1 cellular context compared by ENCODE assay signal in genomic region chr2:64404002-64404731, GRCh38.
TF ChIP-seq lines count a peak whose summit lies in the region.

No MANE protein-coding gene starts in this region.

TF ChIP-seq in HepG2, 621 proteins besides CTCF, POLR2A, EP300 and RAD21 (continued from another document and continues in another):
- TF ChIP-seq, protein P1, sequence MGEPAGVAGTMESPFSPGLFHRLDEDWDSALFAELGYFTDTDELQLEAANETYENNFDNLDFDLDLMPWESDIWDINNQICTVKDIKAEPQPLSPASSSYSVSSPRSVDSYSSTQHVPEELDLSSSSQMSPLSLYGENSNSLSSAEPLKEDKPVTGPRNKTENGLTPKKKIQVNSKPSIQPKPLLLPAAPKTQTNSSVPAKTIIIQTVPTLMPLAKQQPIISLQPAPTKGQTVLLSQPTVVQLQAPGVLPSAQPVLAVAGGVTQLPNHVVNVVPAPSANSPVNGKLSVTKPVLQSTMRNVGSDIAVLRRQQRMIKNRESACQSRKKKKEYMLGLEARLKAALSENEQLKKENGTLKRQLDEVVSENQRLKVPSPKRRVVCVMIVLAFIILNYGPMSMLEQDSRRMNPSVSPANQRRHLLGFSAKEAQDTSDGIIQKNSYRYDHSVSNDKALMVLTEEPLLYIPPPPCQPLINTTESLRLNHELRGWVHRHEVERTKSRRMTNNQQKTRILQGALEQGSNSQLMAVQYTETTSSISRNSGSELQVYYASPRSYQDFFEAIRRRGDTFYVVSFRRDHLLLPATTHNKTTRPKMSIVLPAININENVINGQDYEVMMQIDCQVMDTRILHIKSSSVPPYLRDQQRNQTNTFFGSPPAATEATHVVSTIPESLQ (CRISPR knock-in tag; conservative IDR thresholded peaks at IDR 0.05): no peak
- TF ChIP-seq RXRB (CRISPR knock-in tag; IDR thresholded peaks at IDR 0.05; ENCODE audit: borderline replicate concordance) (peak; percentile 70; the same call in 1 of the 2 replicates), ZBTB10 (CRISPR knock-in tag; IDR thresholded peaks at IDR 0.05; ENCODE audit: borderline replicate concordance) (no peak), ZNF180 (CRISPR knock-in tag; IDR thresholded peaks at IDR 0.05; ENCODE audit: borderline replicate concordance, low read depth) (no peak), ZMAT3 (CRISPR knock-in tag; conservative IDR thresholded peaks at IDR 0.05) (0 out of 2 replicates have a peak, but pooled peaks have one; percentile 43), PPARG (CRISPR knock-in tag; conservative IDR thresholded peaks at IDR 0.05) (peak; percentile 52), GABPB1 (CRISPR knock-in tag; IDR thresholded peaks at IDR 0.05) (peak; percentile 58), YY1 (IDR thresholded peaks at IDR 0.05; ENCODE audit: insufficient read depth, insufficient replicate concordance, low read depth, low read length) (peak; percentile 12), KLF12 (CRISPR knock-in tag; IDR thresholded peaks at IDR 0.05; ENCODE audit: borderline replicate concordance) (no peak), ZNF329 (CRISPR knock-in tag; IDR thresholded peaks at IDR 0.05; ENCODE audit: low read depth) (no peak), SOX6 (IDR thresholded peaks at IDR 0.05) (no peak), SOX6 (CRISPR knock-in tag; IDR thresholded peaks at IDR 0.05) (peak; percentile 89), ZNF333 (CRISPR knock-in tag; IDR thresholded peaks at IDR 0.05; ENCODE audit: borderline replicate concordance) (no peak), ETV5 (CRISPR knock-in tag; IDR thresholded peaks at IDR 0.05; ENCODE audit: borderline replicate concordance) (peak; percentile 84), PHF8 (CRISPR knock-in tag; IDR thresholded peaks at IDR 0.05) (0 out of 2 replicates have a peak, but pooled peaks have one; percentile 22), ZC3H4 (CRISPR knock-in tag; IDR thresholded peaks at IDR 0.05; ENCODE audit: borderline replicate concordance) (no peak), ELF1 (CRISPR knock-in tag; IDR thresholded peaks at IDR 0.05) (peak; percentile 36; the same call in 1 of the 2 replicates), ZNF331 (CRISPR knock-in tag; IDR thresholded peaks at IDR 0.05) (peak; percentile 3; the same call in 1 of the 2 replicates), PHF20 (CRISPR knock-in tag; IDR thresholded peaks at IDR 0.05) (peak; percentile 37; the same call in 1 of the 2 replicates), ZNF383 (CRISPR knock-in tag; IDR thresholded peaks at IDR 0.05; ENCODE audit: borderline replicate concordance) (no peak), NR2F1 (CRISPR knock-in tag; IDR thresholded peaks at IDR 0.05) (peak; percentile 62 to 64; a peak in 3 of 4 replicates), NFIB (CRISPR knock-in tag; IDR thresholded peaks at IDR 0.05; ENCODE audit: borderline replicate concordance) (no peak), U2AF1 (optimal IDR thresholded peaks at IDR 0.05; ENCODE audit: low read depth, low read length) (no peak), ZNF703 (CRISPR knock-in tag; IDR thresholded peaks at IDR 0.05; ENCODE audit: borderline replicate concordance) (no peak), ZNF550 (CRISPR knock-in tag; IDR thresholded peaks at IDR 0.05; ENCODE audit: borderline replicate concordance) (no peak), FOXP1 (IDR thresholded peaks at IDR 0.05) (no peak), FOXP1 (CRISPR knock-in tag; IDR thresholded peaks at IDR 0.05) (peak; percentile 48), GATA4 (IDR thresholded peaks at IDR 0.05; ENCODE audit: borderline replicate concordance, low read depth) (no peak), FOXA3 (CRISPR knock-in tag; IDR thresholded peaks at IDR 0.05) (0 out of 2 replicates have a peak, but pooled peaks have one; percentile 16), IKZF1 (IDR thresholded peaks at IDR 0.05) (no peak), SALL1 (CRISPR knock-in tag; IDR thresholded peaks at IDR 0.05) (peak; percentile 80), CCAR2 (optimal IDR thresholded peaks at IDR 0.05; ENCODE audit: low read depth, low read length) (no peak)
- TF ChIP-seq, protein P2, sequence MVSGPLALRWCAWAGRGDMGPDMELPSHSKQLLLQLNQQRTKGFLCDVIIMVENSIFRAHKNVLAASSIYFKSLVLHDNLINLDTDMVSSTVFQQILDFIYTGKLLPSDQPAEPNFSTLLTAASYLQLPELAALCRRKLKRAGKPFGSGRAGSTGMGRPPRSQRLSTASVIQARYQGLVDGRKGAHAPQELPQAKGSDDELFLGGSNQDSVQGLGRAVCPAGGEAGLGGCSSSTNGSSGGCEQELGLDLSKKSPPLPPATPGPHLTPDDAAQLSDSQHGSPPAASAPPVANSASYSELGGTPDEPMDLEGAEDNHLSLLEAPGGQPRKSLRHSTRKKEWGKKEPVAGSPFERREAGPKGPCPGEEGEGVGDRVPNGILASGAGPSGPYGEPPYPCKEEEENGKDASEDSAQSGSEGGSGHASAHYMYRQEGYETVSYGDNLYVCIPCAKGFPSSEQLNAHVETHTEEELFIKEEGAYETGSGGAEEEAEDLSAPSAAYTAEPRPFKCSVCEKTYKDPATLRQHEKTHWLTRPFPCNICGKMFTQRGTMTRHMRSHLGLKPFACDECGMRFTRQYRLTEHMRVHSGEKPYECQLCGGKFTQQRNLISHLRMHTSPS (CRISPR knock-in tag; IDR thresholded peaks at IDR 0.05; ENCODE audit: low read depth): peak; percentile 34
- TF ChIP-seq, protein P3, sequence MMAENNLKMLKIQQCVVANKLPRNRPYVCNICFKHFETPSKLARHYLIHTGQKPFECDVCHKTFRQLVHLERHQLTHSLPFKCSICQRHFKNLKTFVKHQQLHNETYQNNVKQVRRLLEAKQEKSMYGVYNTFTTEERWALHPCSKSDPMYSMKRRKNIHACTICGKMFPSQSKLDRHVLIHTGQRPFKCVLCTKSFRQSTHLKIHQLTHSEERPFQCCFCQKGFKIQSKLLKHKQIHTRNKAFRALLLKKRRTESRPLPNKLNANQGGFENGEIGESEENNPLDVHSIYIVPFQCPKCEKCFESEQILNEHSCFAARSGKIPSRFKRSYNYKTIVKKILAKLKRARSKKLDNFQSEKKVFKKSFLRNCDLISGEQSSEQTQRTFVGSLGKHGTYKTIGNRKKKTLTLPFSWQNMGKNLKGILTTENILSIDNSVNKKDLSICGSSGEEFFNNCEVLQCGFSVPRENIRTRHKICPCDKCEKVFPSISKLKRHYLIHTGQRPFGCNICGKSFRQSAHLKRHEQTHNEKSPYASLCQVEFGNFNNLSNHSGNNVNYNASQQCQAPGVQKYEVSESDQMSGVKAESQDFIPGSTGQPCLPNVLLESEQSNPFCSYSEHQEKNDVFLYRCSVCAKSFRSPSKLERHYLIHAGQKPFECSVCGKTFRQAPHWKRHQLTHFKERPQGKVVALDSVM (CRISPR knock-in tag; IDR thresholded peaks at IDR 0.05): no peak
- TF ChIP-seq, protein P4, sequence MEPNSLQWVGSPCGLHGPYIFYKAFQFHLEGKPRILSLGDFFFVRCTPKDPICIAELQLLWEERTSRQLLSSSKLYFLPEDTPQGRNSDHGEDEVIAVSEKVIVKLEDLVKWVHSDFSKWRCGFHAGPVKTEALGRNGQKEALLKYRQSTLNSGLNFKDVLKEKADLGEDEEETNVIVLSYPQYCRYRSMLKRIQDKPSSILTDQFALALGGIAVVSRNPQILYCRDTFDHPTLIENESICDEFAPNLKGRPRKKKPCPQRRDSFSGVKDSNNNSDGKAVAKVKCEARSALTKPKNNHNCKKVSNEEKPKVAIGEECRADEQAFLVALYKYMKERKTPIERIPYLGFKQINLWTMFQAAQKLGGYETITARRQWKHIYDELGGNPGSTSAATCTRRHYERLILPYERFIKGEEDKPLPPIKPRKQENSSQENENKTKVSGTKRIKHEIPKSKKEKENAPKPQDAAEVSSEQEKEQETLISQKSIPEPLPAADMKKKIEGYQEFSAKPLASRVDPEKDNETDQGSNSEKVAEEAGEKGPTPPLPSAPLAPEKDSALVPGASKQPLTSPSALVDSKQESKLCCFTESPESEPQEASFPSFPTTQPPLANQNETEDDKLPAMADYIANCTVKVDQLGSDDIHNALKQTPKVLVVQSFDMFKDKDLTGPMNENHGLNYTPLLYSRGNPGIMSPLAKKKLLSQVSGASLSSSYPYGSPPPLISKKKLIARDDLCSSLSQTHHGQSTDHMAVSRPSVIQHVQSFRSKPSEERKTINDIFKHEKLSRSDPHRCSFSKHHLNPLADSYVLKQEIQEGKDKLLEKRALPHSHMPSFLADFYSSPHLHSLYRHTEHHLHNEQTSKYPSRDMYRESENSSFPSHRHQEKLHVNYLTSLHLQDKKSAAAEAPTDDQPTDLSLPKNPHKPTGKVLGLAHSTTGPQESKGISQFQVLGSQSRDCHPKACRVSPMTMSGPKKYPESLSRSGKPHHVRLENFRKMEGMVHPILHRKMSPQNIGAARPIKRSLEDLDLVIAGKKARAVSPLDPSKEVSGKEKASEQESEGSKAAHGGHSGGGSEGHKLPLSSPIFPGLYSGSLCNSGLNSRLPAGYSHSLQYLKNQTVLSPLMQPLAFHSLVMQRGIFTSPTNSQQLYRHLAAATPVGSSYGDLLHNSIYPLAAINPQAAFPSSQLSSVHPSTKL (CRISPR knock-in tag; IDR thresholded peaks at IDR 0.05): peak; percentile 53
- TF ChIP-seq, protein P5, sequence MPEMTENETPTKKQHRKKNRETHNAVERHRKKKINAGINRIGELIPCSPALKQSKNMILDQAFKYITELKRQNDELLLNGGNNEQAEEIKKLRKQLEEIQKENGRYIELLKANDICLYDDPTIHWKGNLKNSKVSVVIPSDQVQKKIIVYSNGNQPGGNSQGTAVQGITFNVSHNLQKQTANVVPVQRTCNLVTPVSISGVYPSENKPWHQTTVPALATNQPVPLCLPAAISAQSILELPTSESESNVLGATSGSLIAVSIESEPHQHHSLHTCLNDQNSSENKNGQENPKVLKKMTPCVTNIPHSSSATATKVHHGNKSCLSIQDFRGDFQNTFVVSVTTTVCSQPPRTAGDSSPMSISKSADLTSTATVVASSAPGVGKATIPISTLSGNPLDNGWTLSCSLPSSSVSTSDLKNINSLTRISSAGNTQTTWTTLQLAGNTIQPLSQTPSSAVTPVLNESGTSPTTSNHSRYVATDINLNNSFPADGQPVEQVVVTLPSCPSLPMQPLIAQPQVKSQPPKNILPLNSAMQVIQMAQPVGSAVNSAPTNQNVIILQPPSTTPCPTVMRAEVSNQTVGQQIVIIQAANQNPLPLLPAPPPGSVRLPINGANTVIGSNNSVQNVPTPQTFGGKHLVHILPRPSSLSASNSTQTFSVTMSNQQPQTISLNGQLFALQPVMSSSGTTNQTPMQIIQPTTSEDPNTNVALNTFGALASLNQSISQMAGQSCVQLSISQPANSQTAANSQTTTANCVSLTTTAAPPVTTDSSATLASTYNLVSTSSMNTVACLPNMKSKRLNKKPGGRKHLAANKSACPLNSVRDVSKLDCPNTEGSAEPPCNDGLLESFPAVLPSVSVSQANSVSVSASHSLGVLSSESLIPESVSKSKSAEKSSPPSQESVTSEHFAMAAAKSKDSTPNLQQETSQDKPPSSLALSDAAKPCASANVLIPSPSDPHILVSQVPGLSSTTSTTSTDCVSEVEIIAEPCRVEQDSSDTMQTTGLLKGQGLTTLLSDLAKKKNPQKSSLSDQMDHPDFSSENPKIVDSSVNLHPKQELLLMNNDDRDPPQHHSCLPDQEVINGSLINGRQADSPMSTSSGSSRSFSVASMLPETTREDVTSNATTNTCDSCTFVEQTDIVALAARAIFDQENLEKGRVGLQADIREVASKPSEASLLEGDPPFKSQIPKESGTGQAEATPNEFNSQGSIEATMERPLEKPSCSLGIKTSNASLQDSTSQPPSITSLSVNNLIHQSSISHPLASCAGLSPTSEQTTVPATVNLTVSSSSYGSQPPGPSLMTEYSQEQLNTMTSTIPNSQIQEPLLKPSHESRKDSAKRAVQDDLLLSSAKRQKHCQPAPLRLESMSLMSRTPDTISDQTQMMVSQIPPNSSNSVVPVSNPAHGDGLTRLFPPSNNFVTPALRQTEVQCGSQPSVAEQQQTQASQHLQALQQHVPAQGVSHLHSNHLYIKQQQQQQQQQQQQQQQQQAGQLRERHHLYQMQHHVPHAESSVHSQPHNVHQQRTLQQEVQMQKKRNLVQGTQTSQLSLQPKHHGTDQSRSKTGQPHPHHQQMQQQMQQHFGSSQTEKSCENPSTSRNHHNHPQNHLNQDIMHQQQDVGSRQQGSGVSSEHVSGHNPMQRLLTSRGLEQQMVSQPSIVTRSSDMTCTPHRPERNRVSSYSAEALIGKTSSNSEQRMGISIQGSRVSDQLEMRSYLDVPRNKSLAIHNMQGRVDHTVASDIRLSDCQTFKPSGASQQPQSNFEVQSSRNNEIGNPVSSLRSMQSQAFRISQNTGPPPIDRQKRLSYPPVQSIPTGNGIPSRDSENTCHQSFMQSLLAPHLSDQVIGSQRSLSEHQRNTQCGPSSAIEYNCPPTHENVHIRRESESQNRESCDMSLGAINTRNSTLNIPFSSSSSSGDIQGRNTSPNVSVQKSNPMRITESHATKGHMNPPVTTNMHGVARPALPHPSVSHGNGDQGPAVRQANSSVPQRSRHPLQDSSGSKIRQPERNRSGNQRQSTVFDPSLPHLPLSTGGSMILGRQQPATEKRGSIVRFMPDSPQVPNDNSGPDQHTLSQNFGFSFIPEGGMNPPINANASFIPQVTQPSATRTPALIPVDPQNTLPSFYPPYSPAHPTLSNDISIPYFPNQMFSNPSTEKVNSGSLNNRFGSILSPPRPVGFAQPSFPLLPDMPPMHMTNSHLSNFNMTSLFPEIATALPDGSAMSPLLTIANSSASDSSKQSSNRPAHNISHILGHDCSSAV (CRISPR knock-in tag; IDR thresholded peaks at IDR 0.05; ENCODE audit: borderline replicate concordance): no peak
- TF ChIP-seq, protein P6, sequence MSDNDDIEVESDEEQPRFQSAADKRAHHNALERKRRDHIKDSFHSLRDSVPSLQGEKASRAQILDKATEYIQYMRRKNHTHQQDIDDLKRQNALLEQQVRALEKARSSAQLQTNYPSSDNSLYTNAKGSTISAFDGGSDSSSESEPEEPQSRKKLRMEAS (IDR thresholded peaks at IDR 0.05): 0 out of 2 replicates have a peak, but pooled peaks have one; percentile 14
